In the genomic region with DNA sequence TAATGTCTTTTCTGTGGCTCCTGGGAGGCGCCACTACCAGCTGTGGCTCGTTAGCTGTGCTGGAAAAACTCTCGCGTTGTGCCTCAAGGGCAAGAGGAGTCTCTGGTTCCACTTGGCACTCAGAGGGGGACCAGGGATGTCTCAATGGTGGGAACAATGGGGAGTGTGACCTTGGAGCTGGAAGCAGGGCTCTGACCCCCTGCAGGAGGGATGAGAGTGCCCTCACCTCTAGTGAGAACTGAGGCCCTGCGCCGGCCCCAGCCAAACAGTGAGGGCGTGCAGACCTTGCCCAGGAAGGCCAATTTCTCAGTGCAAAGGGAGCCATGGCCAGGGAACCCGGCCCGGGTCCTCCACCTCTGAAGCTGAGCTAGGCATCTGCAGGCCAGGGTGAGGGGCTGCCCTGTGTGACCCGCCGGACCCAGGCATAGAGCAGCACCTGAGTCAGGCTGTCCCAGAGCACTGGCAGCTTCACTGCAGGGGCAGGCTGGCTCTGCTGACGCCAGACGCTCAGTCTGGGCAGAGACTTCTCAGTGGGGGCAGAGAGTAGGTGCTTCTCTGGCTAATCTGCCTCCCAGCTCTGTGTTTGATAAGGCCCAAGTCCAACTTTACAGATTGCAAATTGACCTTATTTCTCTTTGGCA, we compare ENCODE assay signal across 1 cellular context.
TF ChIP-seq lines count a peak whose summit lies in the region.

No MANE protein-coding gene starts in this region.

TF ChIP-seq in HepG2, 621 proteins besides CTCF, POLR2A, EP300 and RAD21 (continued from another document):
- TF ChIP-seq, protein P1, sequence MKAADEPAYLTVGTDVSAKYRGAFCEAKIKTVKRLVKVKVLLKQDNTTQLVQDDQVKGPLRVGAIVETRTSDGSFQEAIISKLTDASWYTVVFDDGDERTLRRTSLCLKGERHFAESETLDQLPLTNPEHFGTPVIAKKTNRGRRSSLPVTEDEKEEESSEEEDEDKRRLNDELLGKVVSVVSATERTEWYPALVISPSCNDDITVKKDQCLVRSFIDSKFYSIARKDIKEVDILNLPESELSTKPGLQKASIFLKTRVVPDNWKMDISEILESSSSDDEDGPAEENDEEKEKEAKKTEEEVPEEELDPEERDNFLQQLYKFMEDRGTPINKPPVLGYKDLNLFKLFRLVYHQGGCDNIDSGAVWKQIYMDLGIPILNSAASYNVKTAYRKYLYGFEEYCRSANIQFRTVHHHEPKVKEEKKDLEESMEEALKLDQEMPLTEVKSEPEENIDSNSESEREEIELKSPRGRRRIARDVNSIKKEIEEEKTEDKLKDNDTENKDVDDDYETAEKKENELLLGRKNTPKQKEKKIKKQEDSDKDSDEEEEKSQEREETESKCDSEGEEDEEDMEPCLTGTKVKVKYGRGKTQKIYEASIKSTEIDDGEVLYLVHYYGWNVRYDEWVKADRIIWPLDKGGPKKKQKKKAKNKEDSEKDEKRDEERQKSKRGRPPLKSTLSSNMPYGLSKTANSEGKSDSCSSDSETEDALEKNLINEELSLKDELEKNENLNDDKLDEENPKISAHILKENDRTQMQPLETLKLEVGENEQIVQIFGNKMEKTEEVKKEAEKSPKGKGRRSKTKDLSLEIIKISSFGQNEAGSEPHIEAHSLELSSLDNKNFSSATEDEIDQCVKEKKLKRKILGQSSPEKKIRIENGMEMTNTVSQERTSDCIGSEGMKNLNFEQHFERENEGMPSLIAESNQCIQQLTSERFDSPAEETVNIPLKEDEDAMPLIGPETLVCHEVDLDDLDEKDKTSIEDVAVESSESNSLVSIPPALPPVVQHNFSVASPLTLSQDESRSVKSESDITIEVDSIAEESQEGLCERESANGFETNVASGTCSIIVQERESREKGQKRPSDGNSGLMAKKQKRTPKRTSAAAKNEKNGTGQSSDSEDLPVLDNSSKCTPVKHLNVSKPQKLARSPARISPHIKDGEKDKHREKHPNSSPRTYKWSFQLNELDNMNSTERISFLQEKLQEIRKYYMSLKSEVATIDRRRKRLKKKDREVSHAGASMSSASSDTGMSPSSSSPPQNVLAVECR (CRISPR knock-in tag; IDR thresholded peaks at IDR 0.05; ENCODE audit: borderline replicate concordance) = no peak
- TF ChIP-seq JUND (CRISPR knock-in tag; IDR thresholded peaks at IDR 0.05) (no peak), RBM39 (IDR thresholded peaks at IDR 0.05; ENCODE audit: low read depth, low read length, poor library complexity, severe bottlenecking) (no peak), HOXA9 (CRISPR knock-in tag; IDR thresholded peaks at IDR 0.05; ENCODE audit: borderline replicate concordance) (no peak), ZFX (CRISPR knock-in tag; IDR thresholded peaks at IDR 0.05; ENCODE audit: low read depth) (no peak), ZNF34 (CRISPR knock-in tag; IDR thresholded peaks at IDR 0.05; ENCODE audit: borderline replicate concordance) (no peak), ISL2 (CRISPR knock-in tag; IDR thresholded peaks at IDR 0.05) (no peak), ZIK1 (CRISPR knock-in tag; IDR thresholded peaks at IDR 0.05; ENCODE audit: borderline replicate concordance, low read depth) (no peak), ZNF253 (CRISPR knock-in tag; IDR thresholded peaks at IDR 0.05; ENCODE audit: borderline replicate concordance) (no peak), PCBP2 (optimal IDR thresholded peaks at IDR 0.05; ENCODE audit: low read depth, low read length, poor library complexity, severe bottlenecking) (no peak), ZNF496 (CRISPR knock-in tag; IDR thresholded peaks at IDR 0.05; ENCODE audit: insufficient replicate concordance) (no peak), MAFF (IDR thresholded peaks at IDR 0.05; ENCODE audit: low read depth, low read length) (no peak), ZNF350 (CRISPR knock-in tag; IDR thresholded peaks at IDR 0.05; ENCODE audit: borderline replicate concordance, low read depth) (no peak), MYNN (CRISPR knock-in tag; IDR thresholded peaks at IDR 0.05; ENCODE audit: low read depth) (no peak), ZSCAN21 (CRISPR knock-in tag; IDR thresholded peaks at IDR 0.05; ENCODE audit: borderline replicate concordance) (no peak), SMAD3 (CRISPR knock-in tag; IDR thresholded peaks at IDR 0.05) (no peak)
- TF ChIP-seq, protein P2, sequence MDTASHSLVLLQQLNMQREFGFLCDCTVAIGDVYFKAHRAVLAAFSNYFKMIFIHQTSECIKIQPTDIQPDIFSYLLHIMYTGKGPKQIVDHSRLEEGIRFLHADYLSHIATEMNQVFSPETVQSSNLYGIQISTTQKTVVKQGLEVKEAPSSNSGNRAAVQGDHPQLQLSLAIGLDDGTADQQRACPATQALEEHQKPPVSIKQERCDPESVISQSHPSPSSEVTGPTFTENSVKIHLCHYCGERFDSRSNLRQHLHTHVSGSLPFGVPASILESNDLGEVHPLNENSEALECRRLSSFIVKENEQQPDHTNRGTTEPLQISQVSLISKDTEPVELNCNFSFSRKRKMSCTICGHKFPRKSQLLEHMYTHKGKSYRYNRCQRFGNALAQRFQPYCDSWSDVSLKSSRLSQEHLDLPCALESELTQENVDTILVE (CRISPR knock-in tag; IDR thresholded peaks at IDR 0.05) = no peak
- TF ChIP-seq, protein P3, sequence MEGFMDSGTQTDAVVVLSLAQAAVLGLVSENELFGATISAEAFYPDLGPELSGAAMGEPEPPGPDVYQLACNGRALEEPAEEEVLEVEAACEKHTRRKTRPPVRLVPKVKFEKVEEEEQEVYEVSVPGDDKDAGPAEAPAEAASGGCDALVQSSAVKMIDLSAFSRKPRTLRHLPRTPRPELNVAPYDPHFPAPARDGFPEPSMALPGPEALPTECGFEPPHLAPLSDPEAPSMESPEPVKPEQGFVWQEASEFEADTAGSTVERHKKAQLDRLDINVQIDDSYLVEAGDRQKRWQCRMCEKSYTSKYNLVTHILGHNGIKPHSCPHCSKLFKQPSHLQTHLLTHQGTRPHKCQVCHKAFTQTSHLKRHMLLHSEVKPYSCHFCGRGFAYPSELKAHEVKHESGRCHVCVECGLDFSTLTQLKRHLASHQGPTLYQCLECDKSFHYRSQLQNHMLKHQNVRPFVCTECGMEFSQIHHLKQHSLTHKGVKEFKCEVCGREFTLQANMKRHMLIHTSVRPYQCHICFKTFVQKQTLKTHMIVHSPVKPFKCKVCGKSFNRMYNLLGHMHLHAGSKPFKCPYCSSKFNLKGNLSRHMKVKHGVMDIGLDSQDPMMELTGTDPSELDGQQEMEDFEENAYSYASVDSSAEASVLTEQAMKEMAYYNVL (CRISPR knock-in tag; IDR thresholded peaks at IDR 0.05; ENCODE audit: borderline replicate concordance) = no peak
- TF ChIP-seq, protein P4, sequence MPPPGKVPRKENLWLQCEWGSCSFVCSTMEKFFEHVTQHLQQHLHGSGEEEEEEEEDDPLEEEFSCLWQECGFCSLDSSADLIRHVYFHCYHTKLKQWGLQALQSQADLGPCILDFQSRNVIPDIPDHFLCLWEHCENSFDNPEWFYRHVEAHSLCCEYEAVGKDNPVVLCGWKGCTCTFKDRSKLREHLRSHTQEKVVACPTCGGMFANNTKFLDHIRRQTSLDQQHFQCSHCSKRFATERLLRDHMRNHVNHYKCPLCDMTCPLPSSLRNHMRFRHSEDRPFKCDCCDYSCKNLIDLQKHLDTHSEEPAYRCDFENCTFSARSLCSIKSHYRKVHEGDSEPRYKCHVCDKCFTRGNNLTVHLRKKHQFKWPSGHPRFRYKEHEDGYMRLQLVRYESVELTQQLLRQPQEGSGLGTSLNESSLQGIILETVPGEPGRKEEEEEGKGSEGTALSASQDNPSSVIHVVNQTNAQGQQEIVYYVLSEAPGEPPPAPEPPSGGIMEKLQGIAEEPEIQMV (CRISPR knock-in tag; IDR thresholded peaks at IDR 0.05; ENCODE audit: low read depth) = no peak
